In genomic region chr9:75921403-75922127, GRCh38 we compare ENCODE assay signal across 24 cellular contexts.
"Had no signal": no experiment of that assay in that cellular context is flagged by ENCODE, and none has a peak within 500 bp of the region (broad histone marks: within the 10 kb centered on the region; RNA-seq: fewer than 3 reads in every experiment).

No MANE protein-coding gene starts in this region.

- H3K4me1 ChIP-seq: esophagus muscularis mucosa, gastroesophageal sphincter, heart left ventricle, left ventricle myocardium inferior, lower lobe of right lung had no signal

- H3K9me3 Mint-ChIP-seq: immature natural killer cell had no signal

- H3K36me3 ChIP-seq: esophagus muscularis mucosa, gastroesophageal sphincter, heart left ventricle, left ventricle myocardium inferior, lower lobe of right lung had no signal

- H3K4me3 ChIP-seq: coronary artery, dorsolateral prefrontal cortex, esophagus muscularis mucosa, gastroesophageal sphincter, heart left ventricle, hepatocyte, left ventricle myocardium inferior, lower lobe of right lung, mucosa of descending colon had no signal

- H3K27me3 ChIP-seq: dorsolateral prefrontal cortex, esophagus muscularis mucosa, foreskin keratinocyte, gastroesophageal sphincter, heart left ventricle, hepatocyte had no signal

- DNase-seq: dermis blood vessel endothelial cell; dorsolateral prefrontal cortex; effector CD4-positive, alpha-beta T cell; effector memory CD4-positive, alpha-beta T cell; foreskin keratinocyte; heart left ventricle; hypothalamus; immature natural killer cell; islet precursor cell; kidney; kidney glomerular epithelial cell; left colon; left ventricle myocardium inferior; lower lobe of right lung; mesenchymal stem cell; mucosa of descending colon; naive B cell had no signal

- H3K4me1 Mint-ChIP-seq: naive B cell had no signal

- ATAC-seq: foreskin keratinocyte, gastroesophageal sphincter, heart left ventricle, left colon, left lobe of liver, lower lobe of right lung, mucosa of descending colon had no signal

- H3K27ac ChIP-seq: coronary artery, dorsolateral prefrontal cortex, esophagus muscularis mucosa, foreskin keratinocyte, gastroesophageal sphincter, heart left ventricle, hepatocyte, left ventricle myocardium inferior, lower lobe of right lung had no signal

- H3K4me3 Mint-ChIP-seq: immature natural killer cell, naive B cell had no signal

- H3K27me3 Mint-ChIP-seq: naive B cell had no signal

- FAIRE-seq: endothelial cell of umbilical vein, frontal cortex, kidney had no signal

- H3K36me3 Mint-ChIP-seq: immature natural killer cell, naive B cell had no signal

- H3K9me3 ChIP-seq: esophagus muscularis mucosa, gastroesophageal sphincter, lower lobe of right lung, mucosa of descending colon had no signal

- H3K27ac Mint-ChIP-seq: immature natural killer cell, naive B cell had no signal
